ENCODE assay signal across 1 cellular context in the genomic region with DNA sequence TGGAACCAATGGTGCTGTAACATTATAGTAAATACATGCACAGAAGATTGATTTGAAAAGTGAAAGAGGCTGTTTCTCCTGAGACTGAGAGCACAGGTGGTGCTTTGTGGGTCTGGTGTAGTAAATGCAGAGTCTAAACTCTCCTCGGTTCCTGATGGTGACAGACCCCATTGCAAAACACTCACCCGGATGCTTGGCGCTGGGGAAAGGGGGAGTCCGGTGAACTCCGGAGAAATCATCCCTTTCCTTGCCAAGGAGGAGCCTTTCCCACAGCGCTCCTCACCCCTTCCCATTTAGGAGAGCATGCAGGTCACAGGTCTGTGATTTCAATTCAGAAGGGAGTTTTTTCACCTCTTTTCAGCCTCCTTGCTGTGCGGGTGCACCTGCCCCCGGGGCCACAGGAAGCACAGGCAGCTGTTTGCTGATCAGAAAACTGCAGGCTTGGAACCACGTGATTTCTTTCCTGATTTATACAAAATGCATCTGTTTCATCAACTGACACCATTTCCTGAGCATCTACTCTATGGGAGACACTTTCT.
TF ChIP-seq lines count a peak whose summit lies in the region.

No MANE protein-coding gene starts in this region.

TF ChIP-seq in GM12878, 131 proteins besides CTCF, POLR2A, EP300 and RAD21 (continued from another document and continues in another):
- TF ChIP-seq CUX1 (IDR thresholded peaks at IDR 0.05; ENCODE audit: insufficient replicate concordance, low read depth, low read length) (no peak), LARP7 (IDR thresholded peaks at IDR 0.05) (no peak), CHD4 (IDR thresholded peaks at IDR 0.05) (no peak), YY1 (IDR thresholded peaks at IDR 0.05; ENCODE audit: low read depth, low read length) (0 out of 2 replicates have a peak, but pooled peaks have one; percentile 12), MLLT1 (IDR thresholded peaks at IDR 0.05) (no peak), NBN (IDR thresholded peaks at IDR 0.05) (0 out of 2 replicates have a peak, but pooled peaks have one; percentile 11), CBX5 (IDR thresholded peaks at IDR 0.05; ENCODE audit: low read depth) (no peak), NR2C2 (IDR thresholded peaks at IDR 0.05; ENCODE audit: borderline replicate concordance, control insufficient read depth, insufficient read length, low read depth) (no peak), CBX3 (IDR thresholded peaks at IDR 0.05; ENCODE audit: borderline replicate concordance, low read depth) (no peak), BCL11A (IDR thresholded peaks at IDR 0.05; ENCODE audit: low read depth, low read length) (no peak), HDAC2 (IDR thresholded peaks at IDR 0.05) (no peak), EED (IDR thresholded peaks at IDR 0.05; ENCODE audit: low read depth) (no peak; the same call in 1 of the 2 replicates), ZBTB11 (CRISPR knock-in tag; IDR thresholded peaks at IDR 0.05) (no peak), NRF1 (conservative IDR thresholded peaks at IDR 0.05; ENCODE audit: low read depth, low read length) (no peak), NR2C1 (IDR thresholded peaks at IDR 0.05) (no peak), MXI1 (IDR thresholded peaks at IDR 0.05; ENCODE audit: low read depth, low read length) (no peak), IRF4 (IDR thresholded peaks at IDR 0.05; ENCODE audit: low read depth, low read length) (no peak), FOS (IDR thresholded peaks at IDR 0.05; ENCODE audit: borderline replicate concordance, extremely low read depth, insufficient read length) (no peak), HCFC1 (IDR thresholded peaks at IDR 0.05; ENCODE audit: low read length) (no peak), PRDM15 (CRISPR knock-in tag; IDR thresholded peaks at IDR 0.05) (no peak), POLR2AphosphoS5 (IDR thresholded peaks at IDR 0.05; ENCODE audit: low read length) (no peak), SP1 (IDR thresholded peaks at IDR 0.05; ENCODE audit: low read depth, low read length) (no peak)
- TF ChIP-seq, protein P1, sequence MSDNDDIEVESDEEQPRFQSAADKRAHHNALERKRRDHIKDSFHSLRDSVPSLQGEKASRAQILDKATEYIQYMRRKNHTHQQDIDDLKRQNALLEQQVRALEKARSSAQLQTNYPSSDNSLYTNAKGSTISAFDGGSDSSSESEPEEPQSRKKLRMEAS (IDR thresholded peaks at IDR 0.05; ENCODE audit: low read depth, low read length): no peak
- TF ChIP-seq, protein P2, sequence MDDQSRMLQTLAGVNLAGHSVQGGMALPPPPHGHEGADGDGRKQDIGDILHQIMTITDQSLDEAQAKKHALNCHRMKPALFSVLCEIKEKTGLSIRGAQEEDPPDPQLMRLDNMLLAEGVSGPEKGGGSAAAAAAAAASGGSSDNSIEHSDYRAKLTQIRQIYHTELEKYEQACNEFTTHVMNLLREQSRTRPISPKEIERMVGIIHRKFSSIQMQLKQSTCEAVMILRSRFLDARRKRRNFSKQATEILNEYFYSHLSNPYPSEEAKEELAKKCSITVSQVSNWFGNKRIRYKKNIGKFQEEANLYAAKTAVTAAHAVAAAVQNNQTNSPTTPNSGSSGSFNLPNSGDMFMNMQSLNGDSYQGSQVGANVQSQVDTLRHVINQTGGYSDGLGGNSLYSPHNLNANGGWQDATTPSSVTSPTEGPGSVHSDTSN (IDR thresholded peaks at IDR 0.05; ENCODE audit: insufficient replicate concordance, low read depth, low read length): no peak
- TF ChIP-seq, protein P3, sequence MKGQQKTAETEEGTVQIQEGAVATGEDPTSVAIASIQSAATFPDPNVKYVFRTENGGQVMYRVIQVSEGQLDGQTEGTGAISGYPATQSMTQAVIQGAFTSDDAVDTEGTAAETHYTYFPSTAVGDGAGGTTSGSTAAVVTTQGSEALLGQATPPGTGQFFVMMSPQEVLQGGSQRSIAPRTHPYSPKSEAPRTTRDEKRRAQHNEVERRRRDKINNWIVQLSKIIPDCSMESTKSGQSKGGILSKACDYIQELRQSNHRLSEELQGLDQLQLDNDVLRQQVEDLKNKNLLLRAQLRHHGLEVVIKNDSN (IDR thresholded peaks at IDR 0.05; ENCODE audit: borderline replicate concordance, extremely low read length, insufficient read depth, low read depth, low read length): peak; percentile 19
- TF ChIP-seq, protein P4, sequence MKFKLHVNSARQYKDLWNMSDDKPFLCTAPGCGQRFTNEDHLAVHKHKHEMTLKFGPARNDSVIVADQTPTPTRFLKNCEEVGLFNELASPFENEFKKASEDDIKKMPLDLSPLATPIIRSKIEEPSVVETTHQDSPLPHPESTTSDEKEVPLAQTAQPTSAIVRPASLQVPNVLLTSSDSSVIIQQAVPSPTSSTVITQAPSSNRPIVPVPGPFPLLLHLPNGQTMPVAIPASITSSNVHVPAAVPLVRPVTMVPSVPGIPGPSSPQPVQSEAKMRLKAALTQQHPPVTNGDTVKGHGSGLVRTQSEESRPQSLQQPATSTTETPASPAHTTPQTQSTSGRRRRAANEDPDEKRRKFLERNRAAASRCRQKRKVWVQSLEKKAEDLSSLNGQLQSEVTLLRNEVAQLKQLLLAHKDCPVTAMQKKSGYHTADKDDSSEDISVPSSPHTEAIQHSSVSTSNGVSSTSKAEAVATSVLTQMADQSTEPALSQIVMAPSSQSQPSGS (IDR thresholded peaks at IDR 0.05; ENCODE audit: low read length): no peak; the same call in 1 of the 2 replicates
- TF ChIP-seq, protein P5, sequence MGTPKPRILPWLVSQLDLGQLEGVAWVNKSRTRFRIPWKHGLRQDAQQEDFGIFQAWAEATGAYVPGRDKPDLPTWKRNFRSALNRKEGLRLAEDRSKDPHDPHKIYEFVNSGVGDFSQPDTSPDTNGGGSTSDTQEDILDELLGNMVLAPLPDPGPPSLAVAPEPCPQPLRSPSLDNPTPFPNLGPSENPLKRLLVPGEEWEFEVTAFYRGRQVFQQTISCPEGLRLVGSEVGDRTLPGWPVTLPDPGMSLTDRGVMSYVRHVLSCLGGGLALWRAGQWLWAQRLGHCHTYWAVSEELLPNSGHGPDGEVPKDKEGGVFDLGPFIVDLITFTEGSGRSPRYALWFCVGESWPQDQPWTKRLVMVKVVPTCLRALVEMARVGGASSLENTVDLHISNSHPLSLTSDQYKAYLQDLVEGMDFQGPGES (IDR thresholded peaks at IDR 0.05): no peak
- TF ChIP-seq, protein P6, sequence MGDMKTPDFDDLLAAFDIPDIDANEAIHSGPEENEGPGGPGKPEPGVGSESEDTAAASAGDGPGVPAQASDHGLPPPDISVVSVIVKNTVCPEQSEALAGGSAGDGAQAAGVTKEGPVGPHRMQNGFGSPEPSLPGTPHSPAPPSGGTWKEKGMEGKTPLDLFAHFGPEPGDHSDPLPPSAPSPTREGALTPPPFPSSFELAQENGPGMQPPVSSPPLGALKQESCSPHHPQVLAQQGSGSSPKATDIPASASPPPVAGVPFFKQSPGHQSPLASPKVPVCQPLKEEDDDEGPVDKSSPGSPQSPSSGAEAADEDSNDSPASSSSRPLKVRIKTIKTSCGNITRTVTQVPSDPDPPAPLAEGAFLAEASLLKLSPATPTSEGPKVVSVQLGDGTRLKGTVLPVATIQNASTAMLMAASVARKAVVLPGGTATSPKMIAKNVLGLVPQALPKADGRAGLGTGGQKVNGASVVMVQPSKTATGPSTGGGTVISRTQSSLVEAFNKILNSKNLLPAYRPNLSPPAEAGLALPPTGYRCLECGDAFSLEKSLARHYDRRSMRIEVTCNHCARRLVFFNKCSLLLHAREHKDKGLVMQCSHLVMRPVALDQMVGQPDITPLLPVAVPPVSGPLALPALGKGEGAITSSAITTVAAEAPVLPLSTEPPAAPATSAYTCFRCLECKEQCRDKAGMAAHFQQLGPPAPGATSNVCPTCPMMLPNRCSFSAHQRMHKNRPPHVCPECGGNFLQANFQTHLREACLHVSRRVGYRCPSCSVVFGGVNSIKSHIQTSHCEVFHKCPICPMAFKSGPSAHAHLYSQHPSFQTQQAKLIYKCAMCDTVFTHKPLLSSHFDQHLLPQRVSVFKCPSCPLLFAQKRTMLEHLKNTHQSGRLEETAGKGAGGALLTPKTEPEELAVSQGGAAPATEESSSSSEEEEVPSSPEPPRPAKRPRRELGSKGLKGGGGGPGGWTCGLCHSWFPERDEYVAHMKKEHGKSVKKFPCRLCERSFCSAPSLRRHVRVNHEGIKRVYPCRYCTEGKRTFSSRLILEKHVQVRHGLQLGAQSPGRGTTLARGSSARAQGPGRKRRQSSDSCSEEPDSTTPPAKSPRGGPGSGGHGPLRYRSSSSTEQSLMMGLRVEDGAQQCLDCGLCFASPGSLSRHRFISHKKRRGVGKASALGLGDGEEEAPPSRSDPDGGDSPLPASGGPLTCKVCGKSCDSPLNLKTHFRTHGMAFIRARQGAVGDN (IDR thresholded peaks at IDR 0.05): no peak
